8 cellular contexts compared by ENCODE assay signal in the genomic region with DNA sequence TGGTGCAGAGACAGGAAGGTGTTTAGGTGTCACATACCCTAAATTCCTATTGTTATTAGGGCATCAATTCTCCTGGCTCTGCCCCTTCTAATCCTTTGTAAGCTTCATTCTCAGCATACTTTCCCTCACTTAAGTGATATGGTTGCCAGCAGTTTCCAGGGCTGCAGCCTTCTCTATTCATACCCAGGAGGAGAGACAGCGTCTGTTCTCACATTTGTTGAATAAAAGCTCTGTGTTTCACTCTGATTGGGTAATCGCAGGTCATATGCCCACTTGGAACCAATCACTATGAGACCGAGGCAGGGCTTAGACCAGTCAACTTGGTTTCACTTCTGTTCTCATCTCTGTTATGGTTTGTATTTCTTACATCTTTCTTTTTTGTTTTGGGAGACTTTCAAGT.
DNase-seq lines count a peak whose midpoint lies in the region; ATAC-seq and TF ChIP-seq lines count a peak whose summit lies in the region.

No MANE protein-coding gene starts in this region.

- WGBS in mesenchymal stem cell = 87% methylated on average over 3 of the region's 3 CpGs
- WGBS in transverse colon (ENCODE audit: low coverage in 1 of 2), 2 donors = 16 to 34% methylated on average over 3 of the region's 3 CpGs

- H2BK120ac ChIP-seq in mesenchymal stem cell (ENCODE audit: low read depth, low read length) = no peak overlapping the region

- H3K27ac ChIP-seq in mesenchymal stem cell (ENCODE audit: low read length, poor library complexity, severe bottlenecking) (no peak overlapping the region), transverse colon (peak overlapping the region in 2 of 4 donors; percentile 9 to 21)

- no peak overlapping the region for H2AK5ac ChIP-seq in mesenchymal stem cell (ENCODE audit: low read length, severe bottlenecking)

- no peak for TF ChIP-seq EP300 in transverse colon (IDR thresholded peaks at IDR 0.05; ENCODE audit: low read depth)

- no peak overlapping the region for H3K4me2 ChIP-seq in mesenchymal stem cell (ENCODE audit: low read length, poor library complexity, severe bottlenecking)

- no peak overlapping the region for H2BK12ac ChIP-seq in mesenchymal stem cell (ENCODE audit: low read length in 2 of 2)

- H3K9ac ChIP-seq in endocrine pancreas (ENCODE audit: control insufficient read depth, insufficient read depth, low read length) = no peak overlapping the region
- peak overlapping the region; percentile 90 for H3K9ac ChIP-seq in mesenchymal stem cell (ENCODE audit: low read length)

- H3K4me3 ChIP-seq in endocrine pancreas (ENCODE audit: control insufficient read depth, insufficient read depth, low read length) (peak overlapping the region; percentile 91), mesenchymal stem cell (ENCODE audit: insufficient read depth in 1 of 2, low read depth in 1 of 2, low read length in 2 of 2) (peak overlapping the region in 1 of 2 experiments; percentile 76), transverse colon (peak overlapping the region in 2 of 4 donors; percentile 20 to 36)

- H3K9me3 ChIP-seq in endocrine pancreas (ENCODE audit: control insufficient read depth, low read length) = no peaks in the 10 kb centered on the region
- no peaks in the 10 kb centered on the region for H3K9me3 ChIP-seq in mesenchymal stem cell (ENCODE audit: control insufficient read depth, low read length)
- H3K9me3 ChIP-seq in transverse colon = no peaks in the 10 kb centered on the region

- ATAC-seq in GM18858 (IDR thresholded peaks at IDR 0.05; ENCODE audit: unreplicated experiment) (peak; percentile 95), HG03103 (IDR thresholded peaks at IDR 0.05; ENCODE audit: low read depth, unreplicated experiment) (peak; percentile 98)

- H3K18ac ChIP-seq in mesenchymal stem cell (ENCODE audit: low read depth in 1 of 2, low read length in 2 of 2) = no peak overlapping the region

- no peak overlapping the region for H2BK5ac ChIP-seq in mesenchymal stem cell (ENCODE audit: low read depth, low read length, poor library complexity, severe bottlenecking)

- H2BK15ac ChIP-seq in mesenchymal stem cell (ENCODE audit: low read depth, poor library complexity, severe bottlenecking) = no peak overlapping the region

- TF ChIP-seq POLR2A in transverse colon (IDR thresholded peaks at IDR 0.05) = no peak

- H3K36me3 ChIP-seq in endocrine pancreas (ENCODE audit: control insufficient read depth, insufficient read depth, low read length) (no peaks in the 10 kb centered on the region), mesenchymal stem cell (ENCODE audit: control insufficient read depth in 1 of 2, insufficient read depth in 2 of 2, low read depth in 1 of 2, low read length in 2 of 2) (no peaks in the 10 kb centered on the region), transverse colon (no peaks in the 10 kb centered on the region)

- peak overlapping the region; percentile 51 for H2AFZ ChIP-seq in mesenchymal stem cell (ENCODE audit: low read depth, low read length)

- H3K79me1 ChIP-seq in mesenchymal stem cell (replicated peaks; ENCODE audit: low read length, poor library complexity, severe bottlenecking) = no peaks in the 10 kb centered on the region

- in situ Hi-C loops in transverse colon (cut with MboI; ENCODE audit: low pct_ligation_motif_present in 1 of 4, low pct_unique_long_range_greater_than_20kb in 1 of 4, low sequenced_read_pairs in 3 of 4) = no loop called here

- H3K27me3 ChIP-seq in endocrine pancreas (ENCODE audit: control insufficient read depth, insufficient read depth, low read length) = no peaks in the 10 kb centered on the region
- H3K27me3 ChIP-seq in mesenchymal stem cell (ENCODE audit: control insufficient read depth in 1 of 2, insufficient read depth in 1 of 2, low read length in 2 of 2) = no peaks in the 10 kb centered on the region
- no peaks in the 10 kb centered on the region for H3K27me3 ChIP-seq in transverse colon

- H4K8ac ChIP-seq in mesenchymal stem cell (ENCODE audit: low read length) = no peak overlapping the region

- H3K14ac ChIP-seq in mesenchymal stem cell (ENCODE audit: low read length in 2 of 2) = no peak overlapping the region

- no peak for TF ChIP-seq CTCF in transverse colon (IDR thresholded peaks at IDR 0.05)

- H3K23ac ChIP-seq in mesenchymal stem cell (ENCODE audit: low read length in 2 of 2) = no peak overlapping the region

- no peak overlapping the region for H3K4ac ChIP-seq in mesenchymal stem cell (ENCODE audit: low read depth in 1 of 2, low read length in 2 of 2)

- H3K4me1 ChIP-seq in endocrine pancreas (ENCODE audit: control insufficient read depth, insufficient read depth, low read length) (peaks cover 4% of the 10 kb centered on the region), mesenchymal stem cell (ENCODE audit: control insufficient read depth, insufficient read depth, low read depth, low read length) (no peaks in the 10 kb centered on the region), transverse colon (peaks cover 0 to 10% (median 0%) of the 10 kb centered on the region in 4 donors)

- no peak overlapping the region for H4K91ac ChIP-seq in mesenchymal stem cell (ENCODE audit: low read length)

- peak; percentile 91 for DNase-seq in AG08396 (ENCODE audit: low spot score)
- peak; percentile 81 for DNase-seq in mesenchymal stem cell
- DNase-seq in transverse colon = peak; percentile 12
- DNase-seq in NCI-H446 (lab: John Stamatoyannopoulos, UW) = no peak

- intact Hi-C loops in transverse colon (cut with DNase I; ENCODE audit: low total_unique reads) = no loop called here

TF ChIP-seq in PFSK-1, 5 proteins besides CTCF, POLR2A, EP300 and RAD21:
- TF ChIP-seq FOXP2 (optimal IDR thresholded peaks at IDR 0.05; ENCODE audit: borderline replicate concordance, extremely low read depth, extremely low read length, insufficient read depth) (no peak), SIN3A (IDR thresholded peaks at IDR 0.05; ENCODE audit: borderline replicate concordance, insufficient read depth, low read length) (no peak), POLR2AphosphoS5 (IDR thresholded peaks at IDR 0.05; ENCODE audit: low read depth, low read length) (peak; percentile 80; the same call in 1 of the 2 replicates), TAF1 (IDR thresholded peaks at IDR 0.05; ENCODE audit: borderline replicate concordance, insufficient read depth, low read length) (no peak)
- TF ChIP-seq, protein P1, sequence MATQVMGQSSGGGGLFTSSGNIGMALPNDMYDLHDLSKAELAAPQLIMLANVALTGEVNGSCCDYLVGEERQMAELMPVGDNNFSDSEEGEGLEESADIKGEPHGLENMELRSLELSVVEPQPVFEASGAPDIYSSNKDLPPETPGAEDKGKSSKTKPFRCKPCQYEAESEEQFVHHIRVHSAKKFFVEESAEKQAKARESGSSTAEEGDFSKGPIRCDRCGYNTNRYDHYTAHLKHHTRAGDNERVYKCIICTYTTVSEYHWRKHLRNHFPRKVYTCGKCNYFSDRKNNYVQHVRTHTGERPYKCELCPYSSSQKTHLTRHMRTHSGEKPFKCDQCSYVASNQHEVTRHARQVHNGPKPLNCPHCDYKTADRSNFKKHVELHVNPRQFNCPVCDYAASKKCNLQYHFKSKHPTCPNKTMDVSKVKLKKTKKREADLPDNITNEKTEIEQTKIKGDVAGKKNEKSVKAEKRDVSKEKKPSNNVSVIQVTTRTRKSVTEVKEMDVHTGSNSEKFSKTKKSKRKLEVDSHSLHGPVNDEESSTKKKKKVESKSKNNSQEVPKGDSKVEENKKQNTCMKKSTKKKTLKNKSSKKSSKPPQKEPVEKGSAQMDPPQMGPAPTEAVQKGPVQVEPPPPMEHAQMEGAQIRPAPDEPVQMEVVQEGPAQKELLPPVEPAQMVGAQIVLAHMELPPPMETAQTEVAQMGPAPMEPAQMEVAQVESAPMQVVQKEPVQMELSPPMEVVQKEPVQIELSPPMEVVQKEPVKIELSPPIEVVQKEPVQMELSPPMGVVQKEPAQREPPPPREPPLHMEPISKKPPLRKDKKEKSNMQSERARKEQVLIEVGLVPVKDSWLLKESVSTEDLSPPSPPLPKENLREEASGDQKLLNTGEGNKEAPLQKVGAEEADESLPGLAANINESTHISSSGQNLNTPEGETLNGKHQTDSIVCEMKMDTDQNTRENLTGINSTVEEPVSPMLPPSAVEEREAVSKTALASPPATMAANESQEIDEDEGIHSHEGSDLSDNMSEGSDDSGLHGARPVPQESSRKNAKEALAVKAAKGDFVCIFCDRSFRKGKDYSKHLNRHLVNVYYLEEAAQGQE (IDR thresholded peaks at IDR 0.05; ENCODE audit: insufficient read depth in 1 of 2, low read depth in 2 of 2, low read length in 2 of 2) = no peak
TF ChIP-seq in PFSK-1: peak in this region for 1.

Comparison
In these comparisons a context has a peak if more than half of its experiments do, and no peak if none do; other contexts are left out.
1. DNase-seq: peak in AG08396 (single experiment), mesenchymal stem cell (single experiment) and transverse colon (single experiment); none in NCI-H446 (0 of 2).